In the genomic region with DNA sequence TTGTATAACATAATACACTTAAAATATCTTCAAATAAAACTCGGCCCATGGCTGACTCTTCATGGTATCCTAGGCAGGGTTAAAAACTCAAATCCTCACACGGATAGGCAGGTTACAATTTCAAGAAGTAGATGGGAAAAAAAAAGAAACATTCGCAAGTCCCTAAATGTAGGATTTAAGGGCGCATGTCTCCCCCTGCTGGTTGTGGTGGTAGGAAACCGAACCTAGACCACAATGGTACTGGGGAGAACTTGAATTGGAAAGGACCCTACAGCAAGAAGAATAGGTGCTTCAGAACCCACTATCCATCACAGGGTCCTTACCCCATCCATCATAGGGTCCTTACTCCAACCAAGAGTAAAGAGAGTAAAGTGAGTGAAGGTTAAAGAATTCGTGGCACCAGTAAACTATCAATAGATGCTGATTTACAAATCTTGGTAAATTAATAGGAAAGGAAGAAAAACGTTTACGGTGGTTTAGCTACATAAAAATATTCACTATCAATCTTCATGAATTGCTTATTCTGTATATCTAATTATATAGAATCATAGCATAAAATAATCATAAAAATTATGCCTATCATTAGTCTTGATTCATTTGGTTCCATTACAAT, we compare ENCODE assay signal across 9 cellular contexts. TPM values are rescaled to one million over a fixed set of nuclear protein-coding genes. Genes with fewer than 3 reads are reported as not detected.
DNase-seq lines count a peak whose midpoint lies in the region; ATAC-seq, FAIRE-seq and TF ChIP-seq lines count a peak whose summit lies in the region.
"Had no signal": no experiment of that assay in that cellular context is flagged by ENCODE, and none has a peak within 500 bp of the region (broad histone marks: within the 10 kb centered on the region; RNA-seq: fewer than 3 reads in every experiment).

No MANE protein-coding gene starts in this region.

- H3K36me3 Mint-ChIP-seq in activated T-helper 1 cell treated with anti-CD3 and anti-CD28 coated beads, Interleukin-12 subunit alpha, Interleukin-12 subunit beta, Interleukin-2, Interleukin-4 antibody, amounts not matched to agents 30 ng/mL and 10 ng/mL and 1 ng/mL, durations not matched to agents 14 hours and 24 hours and 36 hours (ENCODE audit: low read depth): peaks cover 2% of the 10 kb centered on the region

- DNase-seq in DMS 273 treated with DMSO at 0.1 percent for 48 hours (lab: John Stamatoyannopoulos, UW): peak; percentile 36
- DNase-seq in Kasumi-1 (lab: John Stamatoyannopoulos, UW): peak; percentile 87 to 91
- DNase-seq in RCC 7860 (ENCODE audit: low spot score): peak; percentile 30
- DNase-seq in activated T-helper 1 cell treated with anti-CD3 and anti-CD28 coated beads, Interleukin-12 subunit alpha, Interleukin-12 subunit beta, Interleukin-2, Interleukin-4 antibody, amounts not matched to agents 30 ng/mL and 10 ng/mL and 1 ng/mL, durations not matched to agents 14 hours and 24 hours and 36 hours (ENCODE audit: low spot score): peak; percentile 68
- peak; percentile 82 for DNase-seq in fibroblast of villous mesenchyme (ENCODE audit: low read depth)
- peak; percentile 46 for DNase-seq in occipital lobe (lab: John Stamatoyannopoulos, UW)
- no peak for DNase-seq in thoracic aorta (ENCODE audit: low spot score)

- H3K27me3 Mint-ChIP-seq in activated T-helper 1 cell treated with anti-CD3 and anti-CD28 coated beads, Interleukin-12 subunit alpha, Interleukin-12 subunit beta, Interleukin-2, Interleukin-4 antibody, amounts not matched to agents 30 ng/mL and 10 ng/mL and 1 ng/mL, durations not matched to agents 14 hours and 24 hours and 36 hours (ENCODE audit: insufficient read depth): peaks cover 8% of the 10 kb centered on the region

- intact Hi-C loops in activated T-helper 1 cell treated with anti-CD3 and anti-CD28 coated beads, Interleukin-12 subunit alpha, Interleukin-12 subunit beta, Interleukin-2, Interleukin-4 antibody, amounts not matched to agents 30 ng/mL and 10 ng/mL and 1 ng/mL, durations not matched to agents 14 hours and 24 hours and 36 hours (cut with micrococcal nuclease): loop anchor here (1.0 to 5.0 kb wide), 6 partner anchors 24 to 523 kb away; a partner anchor contains a TSS

- no peaks in the 10 kb centered on the region for H3K27me3 ChIP-seq in thoracic aorta (replicated peaks; ENCODE audit: insufficient read depth)

- FAIRE-seq in RCC 7860 (lab: Jason Lieb, UNC): no peak

- H3K27ac ChIP-seq in thoracic aorta: no peak overlapping the region

- H3K9me3 Mint-ChIP-seq in activated T-helper 1 cell treated with anti-CD3 and anti-CD28 coated beads, Interleukin-12 subunit alpha, Interleukin-12 subunit beta, Interleukin-2, Interleukin-4 antibody, amounts not matched to agents 30 ng/mL and 10 ng/mL and 1 ng/mL, durations not matched to agents 14 hours and 24 hours and 36 hours: peaks cover 10% of the 10 kb centered on the region

- peaks cover 13% of the 10 kb centered on the region for H3K9me3 ChIP-seq in thoracic aorta

- H3K4me3 Mint-ChIP-seq in activated T-helper 1 cell treated with anti-CD3 and anti-CD28 coated beads, Interleukin-12 subunit alpha, Interleukin-12 subunit beta, Interleukin-2, Interleukin-4 antibody, amounts not matched to agents 30 ng/mL and 10 ng/mL and 1 ng/mL, durations not matched to agents 14 hours and 24 hours and 36 hours: peak overlapping the region; percentile 28

- H3K4me3 ChIP-seq in fibroblast of villous mesenchyme (ENCODE audit: low read depth, low read length) (no peak overlapping the region), thoracic aorta (no peak overlapping the region)

- peaks cover 33% of the 10 kb centered on the region for H3K4me1 Mint-ChIP-seq in activated T-helper 1 cell treated with anti-CD3 and anti-CD28 coated beads, Interleukin-12 subunit alpha, Interleukin-12 subunit beta, Interleukin-2, Interleukin-4 antibody, amounts not matched to agents 30 ng/mL and 10 ng/mL and 1 ng/mL, durations not matched to agents 14 hours and 24 hours and 36 hours (ENCODE audit: low read depth)

- no peak overlapping the region for H3K27ac Mint-ChIP-seq in activated T-helper 1 cell treated with anti-CD3 and anti-CD28 coated beads, Interleukin-12 subunit alpha, Interleukin-12 subunit beta, Interleukin-2, Interleukin-4 antibody, amounts not matched to agents 30 ng/mL and 10 ng/mL and 1 ng/mL, durations not matched to agents 14 hours and 24 hours and 36 hours

- peak; percentile 92 for TF ChIP-seq CTCF in fibroblast of villous mesenchyme (IDR thresholded peaks at IDR 0.05; ENCODE audit: insufficient read depth, low read depth, low read length)
- TF ChIP-seq CTCF in thoracic aorta (IDR thresholded peaks at IDR 0.05): peak; percentile 71

- H3K4me1 ChIP-seq in thoracic aorta (ENCODE audit: control insufficient read depth in 1 of 2, low read depth in 2 of 2): peaks cover 9 to 19% of the 10 kb centered on the region in 2 donors

- ATAC-seq in thoracic aorta (ENCODE audit: insufficient number of reproducible peaks, low FRiP score, low read depth) (no peak), GM19397 (IDR thresholded peaks at IDR 0.05; ENCODE audit: unreplicated experiment) (no peak)

- no peaks in the 10 kb centered on the region for H3K36me3 ChIP-seq in thoracic aorta

RNA-seq across cellular contexts. Expression of a gene that starts 3.3 kb away (rescaled TPM):
- 10.3 and 11.5 TPM in 2 replicates for total RNA-seq in activated T-helper 1 cell treated with anti-CD3 and anti-CD28 coated beads, Interleukin-12 subunit alpha, Interleukin-12 subunit beta, Interleukin-2, Interleukin-4 antibody, amounts not matched to agents 30 ng/mL and 10 ng/mL and 1 ng/mL, durations not matched to agents 14 hours and 24 hours and 36 hours
- total RNA-seq in fibroblast of villous mesenchyme (11.3 and 23.7 TPM in 2 replicates), occipital lobe (44.5 TPM), thoracic aorta (10 to 100 TPM; 38.3 to 44.4 TPM)

RNA-seq across cellular contexts. Expression of a gene that starts 46.8 kb away (rescaled TPM):
- total RNA-seq in activated T-helper 1 cell treated with anti-CD3 and anti-CD28 coated beads, Interleukin-12 subunit alpha, Interleukin-12 subunit beta, Interleukin-2, Interleukin-4 antibody, amounts not matched to agents 30 ng/mL and 10 ng/mL and 1 ng/mL, durations not matched to agents 14 hours and 24 hours and 36 hours: not detected in 2 replicates
- total RNA-seq in fibroblast of villous mesenchyme: not detected in 2 replicates
- 12.0 TPM for total RNA-seq in occipital lobe
- not detected for total RNA-seq in thoracic aorta
- total RNA-seq: activated CD8-positive, alpha-beta memory T cell treated with anti-CD3 and anti-CD28 coated beads for 36 hours had no signal

Comparison
In these comparisons a context has a peak if more than half of its experiments do, and no peak if none do; other contexts are left out.
1. RNA of a gene that starts 46.8 kb away (total RNA-seq): 12.0 TPM in occipital lobe (single experiment); not detected in activated T-helper 1 cell treated with anti-CD3 and anti-CD28 coated beads, Interleukin-12 subunit alpha, Interleukin-12 subunit beta, Interleukin-2, Interleukin-4 antibody, amounts not matched to agents 30 ng/mL and 10 ng/mL and 1 ng/mL, durations not matched to agents 14 hours and 24 hours and 36 hours, not detected in fibroblast of villous mesenchyme and not detected in thoracic aorta; every median in the first group is over 10 times any median in the second.